ENCODE assay signal across 16 cellular contexts in genomic region chr20:32249030-32249738, GRCh38. TPM values are rescaled to one million over a fixed set of nuclear protein-coding genes. Genes with fewer than 3 reads are reported as not detected.
DNase-seq lines count a peak whose midpoint lies in the region; ATAC-seq, FAIRE-seq and TF ChIP-seq lines count a peak whose summit lies in the region.
"Had no signal": no experiment of that assay in that cellular context is flagged by ENCODE, and none has a peak within 500 bp of the region (broad histone marks: within the 10 kb centered on the region; RNA-seq: fewer than 3 reads in every experiment).

No MANE protein-coding gene starts in this region.

- TF ChIP-seq CTCF in CD4-positive, alpha-beta T cell (IDR thresholded peaks at IDR 0.05): no peak

- no peaks in the 10 kb centered on the region for H3K9me3 ChIP-seq in CD4-positive, alpha-beta T cell (ENCODE audit: control insufficient read depth, low read length)
- H3K9me3 ChIP-seq: BE2C, gastrocnemius medialis, Peyer's patch had no signal

- H3K4me1 Mint-ChIP-seq in CD4-positive, alpha-beta T cell (ENCODE audit: low read depth): peaks cover 34% of the 10 kb centered on the region
- H3K4me1 Mint-ChIP-seq in activated T-cell treated with anti-CD3 and anti-CD28 coated beads, Interleukin-2, amount 50 U/mL, for 4 hours (ENCODE audit: low read depth): peaks cover 46% of the 10 kb centered on the region
- peaks cover 6% of the 10 kb centered on the region for H3K4me1 Mint-ChIP-seq in memory B cell
- H3K4me1 Mint-ChIP-seq: nephron had no signal

- H3K9me3 Mint-ChIP-seq in CD4-positive, alpha-beta T cell: no peaks in the 10 kb centered on the region
- H3K9me3 Mint-ChIP-seq in activated T-cell treated with anti-CD3 and anti-CD28 coated beads, Interleukin-2, amount 50 U/mL, for 4 hours: no peaks in the 10 kb centered on the region
- no peaks in the 10 kb centered on the region for H3K9me3 Mint-ChIP-seq in memory B cell
- H3K9me3 Mint-ChIP-seq: nephron had no signal

- intact Hi-C loops in CD4-positive, alpha-beta T cell (cut with DNase I, micrococcal nuclease): no loop called here

- no peaks in the 10 kb centered on the region for H3K27me3 Mint-ChIP-seq in CD4-positive, alpha-beta T cell
- no peaks in the 10 kb centered on the region for H3K27me3 Mint-ChIP-seq in activated T-cell treated with anti-CD3 and anti-CD28 coated beads, Interleukin-2, amount 50 U/mL, for 4 hours (ENCODE audit: low read depth)
- peaks cover 2% of the 10 kb centered on the region for H3K27me3 Mint-ChIP-seq in memory B cell

- no peaks in the 10 kb centered on the region for H3K36me3 Mint-ChIP-seq in CD4-positive, alpha-beta T cell (ENCODE audit: low read depth)
- H3K36me3 Mint-ChIP-seq in activated T-cell treated with anti-CD3 and anti-CD28 coated beads, Interleukin-2, amount 50 U/mL, for 4 hours (ENCODE audit: insufficient read depth): peaks cover 2% of the 10 kb centered on the region
- no peaks in the 10 kb centered on the region for H3K36me3 Mint-ChIP-seq in memory B cell

- FAIRE-seq in frontal cortex (lab: Jason Lieb, UNC): no peak

- CTCF ChIA-PET in CD4-positive, alpha-beta T cell (lab: Charles Lee): no interaction called here

- H3K27ac Mint-ChIP-seq in CD4-positive, alpha-beta T cell: peak overlapping the region; percentile 60
- no peak overlapping the region for H3K27ac Mint-ChIP-seq in memory B cell
- H3K27ac Mint-ChIP-seq: nephron had no signal

- POLR2A ChIA-PET in CD4-positive, alpha-beta T cell (lab: Charles Lee): no interaction called here

- peak; percentile 96 for ATAC-seq in CD4-positive, alpha-beta T cell (ENCODE audit: poor library complexity)
- ATAC-seq in activated T-cell treated with anti-CD3 and anti-CD28 coated beads, Interleukin-2, amount 50 U/mL, for 4 hours: peak; percentile 84 to 87
- peak; percentile 91 for ATAC-seq in memory B cell (ENCODE audit: low read depth)
- ATAC-seq: gastrocnemius medialis had no signal

- peak in 4 of 10 experiments; percentile 5 to 56 (median 12) for DNase-seq in CD4-positive, alpha-beta T cell
- DNase-seq in NOMO-1 treated with dmso at 0.1 percent for 144 hours (lab: John Stamatoyannopoulos, UW; ENCODE audit: unreplicated experiment) (peak; percentile 72), memory B cell (ENCODE audit: low spot score in 2 of 2) (peak in 1 of 2 donors; percentile 9), NCI-H2107 treated with DMSO at 0.1 percent for 48 hours (lab: John Stamatoyannopoulos, UW; ENCODE audit: unreplicated experiment) (no peak), frontal cortex (ENCODE audit: low spot score in 2 of 2) (no peak), NCI-H1092 treated with DMSO at 0.1 percent for 48 hours (lab: John Stamatoyannopoulos, UW) (no peak), hepatic stellate cell (ENCODE audit: low spot score) (no peak)
- DNase-seq in activated T-cell treated with anti-CD3 and anti-CD28 coated beads, Interleukin-2, amount 50 U/mL, for 4 hours: no peak
- DNase-seq: anterior cingulate cortex, BE2C, gastrocnemius medialis, GF-D8, NCI-H2227 treated with DMSO at 0.1 percent for 48 hours, Peyer's patch had no signal

- H3K27ac ChIP-seq in CD4-positive, alpha-beta T cell (ENCODE audit: low read depth, low read length): no peak overlapping the region
- H3K27ac ChIP-seq: gastrocnemius medialis, Peyer's patch, VCaP had no signal

- H3K4me3 Mint-ChIP-seq in CD4-positive, alpha-beta T cell: peak overlapping the region; percentile 22
- H3K4me3 Mint-ChIP-seq in activated T-cell treated with anti-CD3 and anti-CD28 coated beads, Interleukin-2, amount 50 U/mL, for 4 hours: peak overlapping the region; percentile 16
- H3K4me3 Mint-ChIP-seq in memory B cell: no peak overlapping the region
- H3K4me3 Mint-ChIP-seq: nephron had no signal

- H3K27me3 ChIP-seq in CD4-positive, alpha-beta T cell (ENCODE audit: control insufficient read depth, insufficient read depth, low read length): no peaks in the 10 kb centered on the region
- H3K27me3 ChIP-seq: BE2C, gastrocnemius medialis, Peyer's patch had no signal

RNA-seq across cellular contexts. Expression of gene KIF3B, which starts 28.3 kb away (rescaled TPM):
- 1 to 10 TPM; 7.3 TPM for total RNA-seq in CD4-positive, alpha-beta T cell
- total RNA-seq in activated T-cell treated with anti-CD3 and anti-CD28 coated beads, Interleukin-2, amount 50 U/mL, for 4 hours: 10 to 100 TPM; 69.3 to 90.4 (median 78.9) TPM
- 89.3 TPM for total RNA-seq in frontal cortex

RNA-seq across cellular contexts. Expression of gene POFUT1, which starts 41.5 kb away (rescaled TPM):
- 1 to 10 TPM; 7.5 to 8.8 TPM for total RNA-seq in CD4-positive, alpha-beta T cell
- total RNA-seq in activated T-cell treated with anti-CD3 and anti-CD28 coated beads, Interleukin-2, amount 50 U/mL, for 4 hours: 100 to 1,000 TPM in 1 of 3 donors, 10 to 100 TPM in 2; 85.6 to 113 (median 95.7) TPM
- total RNA-seq in frontal cortex: 14.7 TPM

RNA-seq across cellular contexts. Expression of gene PLAGL2, which starts 41.6 kb away (rescaled TPM):
- total RNA-seq in CD4-positive, alpha-beta T cell: 10 to 100 TPM; 15.6 to 16.9 TPM
- 100 to 1,000 TPM; 140 to 173 (median 151) TPM for total RNA-seq in activated T-cell treated with anti-CD3 and anti-CD28 coated beads, Interleukin-2, amount 50 U/mL, for 4 hours
- total RNA-seq in frontal cortex: 1.2 TPM

Comparison
In these comparisons a context has a peak if more than half of its experiments do, and no peak if none do; other contexts are left out.
1. RNA of gene KIF3B, which starts 28.3 kb away (total RNA-seq): 89.3 TPM in frontal cortex (single experiment) and 69.3 to 90.4 TPM in activated T-cell treated with anti-CD3 and anti-CD28 coated beads, Interleukin-2, amount 50 U/mL, for 4 hours; 7.3 TPM in CD4-positive, alpha-beta T cell; every median in the first group is over 4 times any median in the second.
2. RNA of gene PLAGL2, which starts 41.6 kb away (total RNA-seq): 140 to 173 TPM in activated T-cell treated with anti-CD3 and anti-CD28 coated beads, Interleukin-2, amount 50 U/mL, for 4 hours; 15.6 to 16.9 TPM in CD4-positive, alpha-beta T cell and 1.2 TPM in frontal cortex (single experiment); every median in the first group is over 4 times any median in the second.
3. Peak in every context shown above with its lines, with median percentiles within 50 percentile points of each other: ATAC-seq.